Comparison of ENCODE assay signal across 1 cellular context in the genomic region with DNA sequence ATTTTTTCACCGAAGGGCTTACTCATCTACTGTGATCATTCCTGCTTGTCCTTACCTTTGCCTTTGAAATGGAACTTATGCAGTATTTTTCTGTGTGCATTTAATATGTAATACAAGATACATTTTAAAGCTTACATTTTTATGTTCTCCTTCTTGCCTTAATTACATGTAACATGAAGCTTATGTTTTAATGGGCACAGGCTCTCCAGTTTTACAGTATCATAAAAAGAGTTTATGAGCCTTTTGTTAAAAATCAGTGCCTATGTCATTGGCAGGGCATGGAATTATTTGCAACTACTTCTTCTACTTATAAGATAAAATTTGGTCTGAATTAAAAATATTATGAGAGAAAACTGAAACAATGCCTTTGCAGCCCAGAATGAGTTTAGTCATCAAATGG.
TF ChIP-seq lines count a peak whose summit lies in the region.

No MANE protein-coding gene starts in this region.

TF ChIP-seq in HEK293, 187 proteins besides CTCF, POLR2A, EP300 and RAD21 (continued from another document):
- TF ChIP-seq, protein P1, sequence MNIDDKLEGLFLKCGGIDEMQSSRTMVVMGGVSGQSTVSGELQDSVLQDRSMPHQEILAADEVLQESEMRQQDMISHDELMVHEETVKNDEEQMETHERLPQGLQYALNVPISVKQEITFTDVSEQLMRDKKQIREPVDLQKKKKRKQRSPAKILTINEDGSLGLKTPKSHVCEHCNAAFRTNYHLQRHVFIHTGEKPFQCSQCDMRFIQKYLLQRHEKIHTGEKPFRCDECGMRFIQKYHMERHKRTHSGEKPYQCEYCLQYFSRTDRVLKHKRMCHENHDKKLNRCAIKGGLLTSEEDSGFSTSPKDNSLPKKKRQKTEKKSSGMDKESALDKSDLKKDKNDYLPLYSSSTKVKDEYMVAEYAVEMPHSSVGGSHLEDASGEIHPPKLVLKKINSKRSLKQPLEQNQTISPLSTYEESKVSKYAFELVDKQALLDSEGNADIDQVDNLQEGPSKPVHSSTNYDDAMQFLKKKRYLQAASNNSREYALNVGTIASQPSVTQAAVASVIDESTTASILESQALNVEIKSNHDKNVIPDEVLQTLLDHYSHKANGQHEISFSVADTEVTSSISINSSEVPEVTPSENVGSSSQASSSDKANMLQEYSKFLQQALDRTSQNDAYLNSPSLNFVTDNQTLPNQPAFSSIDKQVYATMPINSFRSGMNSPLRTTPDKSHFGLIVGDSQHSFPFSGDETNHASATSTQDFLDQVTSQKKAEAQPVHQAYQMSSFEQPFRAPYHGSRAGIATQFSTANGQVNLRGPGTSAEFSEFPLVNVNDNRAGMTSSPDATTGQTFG (tag by site-specific recombination; IDR thresholded peaks at IDR 0.05; ENCODE audit: borderline replicate concordance) = no peak
- TF ChIP-seq ZNF555 (tag by site-specific recombination; conservative IDR thresholded peaks at IDR 0.05) (no peak), FEZF1 (tag by site-specific recombination; IDR thresholded peaks at IDR 0.05) (peak; percentile 53), ZIC2 (tag by site-specific recombination; IDR thresholded peaks at IDR 0.05) (no peak), ZNF23 (tag by site-specific recombination; IDR thresholded peaks at IDR 0.05; ENCODE audit: borderline replicate concordance) (no peak), SP7 (tag by site-specific recombination; IDR thresholded peaks at IDR 0.05) (0 out of 2 replicates have a peak, but pooled peaks have one; percentile 41), ZBTB1 (tag by site-specific recombination; IDR thresholded peaks at IDR 0.05) (no peak), ZNF221 (tag by site-specific recombination; IDR thresholded peaks at IDR 0.05; ENCODE audit: borderline replicate concordance) (no peak), OSR2 (tag by site-specific recombination; IDR thresholded peaks at IDR 0.05) (no peak), BCL11A (tag by site-specific recombination; IDR thresholded peaks at IDR 0.05; ENCODE audit: low read depth) (no peak), ZNF157 (tag by site-specific recombination; IDR thresholded peaks at IDR 0.05) (no peak), ZNF366 (tag by site-specific recombination; conservative IDR thresholded peaks at IDR 0.05) (no peak), ZNF843 (tag by site-specific recombination; IDR thresholded peaks at IDR 0.05) (peak; percentile 63; the same call in 1 of the 2 replicates), KLF10 (tag by site-specific recombination; IDR thresholded peaks at IDR 0.05) (0 out of 2 replicates have a peak, but pooled peaks have one; percentile 46), ZNF24 (tag by site-specific recombination; IDR thresholded peaks at IDR 0.05) (no peak), ZSCAN30 (tag by site-specific recombination; IDR thresholded peaks at IDR 0.05) (peak; percentile 83; the same call in 1 of the 2 replicates)
- TF ChIP-seq, protein P2, sequence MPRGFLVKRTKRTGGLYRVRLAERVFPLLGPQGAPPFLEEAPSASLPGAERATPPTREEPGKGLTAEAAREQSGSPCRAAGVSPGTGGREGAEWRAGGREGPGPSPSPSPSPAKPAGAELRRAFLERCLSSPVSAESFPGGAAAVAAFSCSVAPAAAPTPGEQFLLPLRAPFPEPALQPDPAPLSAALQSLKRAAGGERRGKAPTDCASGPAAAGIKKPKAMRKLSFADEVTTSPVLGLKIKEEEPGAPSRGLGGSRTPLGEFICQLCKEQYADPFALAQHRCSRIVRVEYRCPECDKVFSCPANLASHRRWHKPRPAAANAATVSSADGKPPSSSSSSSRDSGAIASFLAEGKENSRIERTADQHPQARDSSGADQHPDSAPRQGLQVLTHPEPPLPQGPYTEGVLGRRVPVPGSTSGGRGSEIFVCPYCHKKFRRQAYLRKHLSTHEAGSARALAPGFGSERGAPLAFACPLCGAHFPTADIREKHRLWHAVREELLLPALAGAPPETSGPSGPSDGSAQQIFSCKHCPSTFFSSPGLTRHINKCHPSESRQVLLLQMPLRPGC (tag by site-specific recombination; IDR thresholded peaks at IDR 0.05) = no peak
- TF ChIP-seq, protein P3, sequence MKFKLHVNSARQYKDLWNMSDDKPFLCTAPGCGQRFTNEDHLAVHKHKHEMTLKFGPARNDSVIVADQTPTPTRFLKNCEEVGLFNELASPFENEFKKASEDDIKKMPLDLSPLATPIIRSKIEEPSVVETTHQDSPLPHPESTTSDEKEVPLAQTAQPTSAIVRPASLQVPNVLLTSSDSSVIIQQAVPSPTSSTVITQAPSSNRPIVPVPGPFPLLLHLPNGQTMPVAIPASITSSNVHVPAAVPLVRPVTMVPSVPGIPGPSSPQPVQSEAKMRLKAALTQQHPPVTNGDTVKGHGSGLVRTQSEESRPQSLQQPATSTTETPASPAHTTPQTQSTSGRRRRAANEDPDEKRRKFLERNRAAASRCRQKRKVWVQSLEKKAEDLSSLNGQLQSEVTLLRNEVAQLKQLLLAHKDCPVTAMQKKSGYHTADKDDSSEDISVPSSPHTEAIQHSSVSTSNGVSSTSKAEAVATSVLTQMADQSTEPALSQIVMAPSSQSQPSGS (tag by site-specific recombination; IDR thresholded peaks at IDR 0.05; ENCODE audit: low read depth) = no peak
- TF ChIP-seq, protein P4, sequence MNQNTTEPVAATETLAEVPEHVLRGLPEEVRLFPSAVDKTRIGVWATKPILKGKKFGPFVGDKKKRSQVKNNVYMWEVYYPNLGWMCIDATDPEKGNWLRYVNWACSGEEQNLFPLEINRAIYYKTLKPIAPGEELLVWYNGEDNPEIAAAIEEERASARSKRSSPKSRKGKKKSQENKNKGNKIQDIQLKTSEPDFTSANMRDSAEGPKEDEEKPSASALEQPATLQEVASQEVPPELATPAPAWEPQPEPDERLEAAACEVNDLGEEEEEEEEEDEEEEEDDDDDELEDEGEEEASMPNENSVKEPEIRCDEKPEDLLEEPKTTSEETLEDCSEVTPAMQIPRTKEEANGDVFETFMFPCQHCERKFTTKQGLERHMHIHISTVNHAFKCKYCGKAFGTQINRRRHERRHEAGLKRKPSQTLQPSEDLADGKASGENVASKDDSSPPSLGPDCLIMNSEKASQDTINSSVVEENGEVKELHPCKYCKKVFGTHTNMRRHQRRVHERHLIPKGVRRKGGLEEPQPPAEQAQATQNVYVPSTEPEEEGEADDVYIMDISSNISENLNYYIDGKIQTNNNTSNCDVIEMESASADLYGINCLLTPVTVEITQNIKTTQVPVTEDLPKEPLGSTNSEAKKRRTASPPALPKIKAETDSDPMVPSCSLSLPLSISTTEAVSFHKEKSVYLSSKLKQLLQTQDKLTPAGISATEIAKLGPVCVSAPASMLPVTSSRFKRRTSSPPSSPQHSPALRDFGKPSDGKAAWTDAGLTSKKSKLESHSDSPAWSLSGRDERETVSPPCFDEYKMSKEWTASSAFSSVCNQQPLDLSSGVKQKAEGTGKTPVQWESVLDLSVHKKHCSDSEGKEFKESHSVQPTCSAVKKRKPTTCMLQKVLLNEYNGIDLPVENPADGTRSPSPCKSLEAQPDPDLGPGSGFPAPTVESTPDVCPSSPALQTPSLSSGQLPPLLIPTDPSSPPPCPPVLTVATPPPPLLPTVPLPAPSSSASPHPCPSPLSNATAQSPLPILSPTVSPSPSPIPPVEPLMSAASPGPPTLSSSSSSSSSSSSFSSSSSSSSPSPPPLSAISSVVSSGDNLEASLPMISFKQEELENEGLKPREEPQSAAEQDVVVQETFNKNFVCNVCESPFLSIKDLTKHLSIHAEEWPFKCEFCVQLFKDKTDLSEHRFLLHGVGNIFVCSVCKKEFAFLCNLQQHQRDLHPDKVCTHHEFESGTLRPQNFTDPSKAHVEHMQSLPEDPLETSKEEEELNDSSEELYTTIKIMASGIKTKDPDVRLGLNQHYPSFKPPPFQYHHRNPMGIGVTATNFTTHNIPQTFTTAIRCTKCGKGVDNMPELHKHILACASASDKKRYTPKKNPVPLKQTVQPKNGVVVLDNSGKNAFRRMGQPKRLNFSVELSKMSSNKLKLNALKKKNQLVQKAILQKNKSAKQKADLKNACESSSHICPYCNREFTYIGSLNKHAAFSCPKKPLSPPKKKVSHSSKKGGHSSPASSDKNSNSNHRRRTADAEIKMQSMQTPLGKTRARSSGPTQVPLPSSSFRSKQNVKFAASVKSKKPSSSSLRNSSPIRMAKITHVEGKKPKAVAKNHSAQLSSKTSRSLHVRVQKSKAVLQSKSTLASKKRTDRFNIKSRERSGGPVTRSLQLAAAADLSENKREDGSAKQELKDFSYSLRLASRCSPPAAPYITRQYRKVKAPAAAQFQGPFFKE (tag by site-specific recombination; IDR thresholded peaks at IDR 0.05; ENCODE audit: borderline replicate concordance) = no peak
- TF ChIP-seq, protein P5, sequence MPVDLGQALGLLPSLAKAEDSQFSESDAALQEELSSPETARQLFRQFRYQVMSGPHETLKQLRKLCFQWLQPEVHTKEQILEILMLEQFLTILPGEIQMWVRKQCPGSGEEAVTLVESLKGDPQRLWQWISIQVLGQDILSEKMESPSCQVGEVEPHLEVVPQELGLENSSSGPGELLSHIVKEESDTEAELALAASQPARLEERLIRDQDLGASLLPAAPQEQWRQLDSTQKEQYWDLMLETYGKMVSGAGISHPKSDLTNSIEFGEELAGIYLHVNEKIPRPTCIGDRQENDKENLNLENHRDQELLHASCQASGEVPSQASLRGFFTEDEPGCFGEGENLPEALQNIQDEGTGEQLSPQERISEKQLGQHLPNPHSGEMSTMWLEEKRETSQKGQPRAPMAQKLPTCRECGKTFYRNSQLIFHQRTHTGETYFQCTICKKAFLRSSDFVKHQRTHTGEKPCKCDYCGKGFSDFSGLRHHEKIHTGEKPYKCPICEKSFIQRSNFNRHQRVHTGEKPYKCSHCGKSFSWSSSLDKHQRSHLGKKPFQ (tag by site-specific recombination; IDR thresholded peaks at IDR 0.05) = 0 out of 2 replicates have a peak, but pooled peaks have one; percentile 46
- TF ChIP-seq, protein P6, sequence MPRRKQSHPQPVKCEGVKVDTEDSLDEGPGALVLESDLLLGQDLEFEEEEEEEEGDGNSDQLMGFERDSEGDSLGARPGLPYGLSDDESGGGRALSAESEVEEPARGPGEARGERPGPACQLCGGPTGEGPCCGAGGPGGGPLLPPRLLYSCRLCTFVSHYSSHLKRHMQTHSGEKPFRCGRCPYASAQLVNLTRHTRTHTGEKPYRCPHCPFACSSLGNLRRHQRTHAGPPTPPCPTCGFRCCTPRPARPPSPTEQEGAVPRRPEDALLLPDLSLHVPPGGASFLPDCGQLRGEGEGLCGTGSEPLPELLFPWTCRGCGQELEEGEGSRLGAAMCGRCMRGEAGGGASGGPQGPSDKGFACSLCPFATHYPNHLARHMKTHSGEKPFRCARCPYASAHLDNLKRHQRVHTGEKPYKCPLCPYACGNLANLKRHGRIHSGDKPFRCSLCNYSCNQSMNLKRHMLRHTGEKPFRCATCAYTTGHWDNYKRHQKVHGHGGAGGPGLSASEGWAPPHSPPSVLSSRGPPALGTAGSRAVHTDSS (tag by site-specific recombination; IDR thresholded peaks at IDR 0.05) = no peak
